In genomic region chr3:52471371-52472238, GRCh38 we compare ENCODE assay signal across 7 cellular contexts. TPM values are rescaled to one million over a fixed set of nuclear protein-coding genes. Genes with fewer than 3 reads are reported as not detected.
DNase-seq lines count a peak whose midpoint lies in the region; ATAC-seq and TF ChIP-seq lines count a peak whose summit lies in the region.

No MANE protein-coding gene starts in this region.

- DNase-seq in OCI-M1 (lab: John Stamatoyannopoulos, UW) (peak; percentile 43), choroid plexus epithelial cell (ENCODE audit: low read depth) (peak; percentile 67), lung microvascular endothelial cell (ENCODE audit: low read depth in 2 of 2) (peak; percentile 78 to 83), type B pancreatic cell (ENCODE audit: extremely low spot score, unreplicated experiment) (no peak)
- DNase-seq in effector CD8-positive, alpha-beta T cell (lab: John Stamatoyannopoulos, UW): no peak

- peaks cover 19% of the 10 kb centered on the region for H3K36me3 Mint-ChIP-seq in type B pancreatic cell

- no peak overlapping the region for H3K27ac Mint-ChIP-seq in type B pancreatic cell

- ATAC-seq in HG03108 (IDR thresholded peaks at IDR 0.05; ENCODE audit: unreplicated experiment): no peak

- H3K9me3 Mint-ChIP-seq in type B pancreatic cell: no peaks in the 10 kb centered on the region

- H3K4me3 ChIP-seq in GM12875 (ENCODE audit: low read depth, low read length) (no peak overlapping the region), choroid plexus epithelial cell (ENCODE audit: low read depth, low read length) (no peak overlapping the region)

- H3K4me1 Mint-ChIP-seq in type B pancreatic cell (ENCODE audit: unreplicated experiment): peaks cover 14% of the 10 kb centered on the region

- TF ChIP-seq CTCF in GM12875 (IDR thresholded peaks at IDR 0.05; ENCODE audit: borderline replicate concordance, insufficient read depth, low read depth, low read length) (peak; percentile 81), choroid plexus epithelial cell (conservative IDR thresholded peaks at IDR 0.05; ENCODE audit: low read depth, low read length) (peak; percentile 80), type B pancreatic cell (conservative IDR thresholded peaks at IDR 0.05) (peak; percentile 76)

- H3K4me3 Mint-ChIP-seq in type B pancreatic cell: no peak overlapping the region

- H3K27me3 Mint-ChIP-seq in type B pancreatic cell: no peaks in the 10 kb centered on the region

RNA-seq across cellular contexts. Expression of gene NISCH, which starts 16.2 kb away (rescaled TPM):
- total RNA-seq in lung microvascular endothelial cell (26.2 and 38.1 TPM in 2 replicates), type B pancreatic cell (ENCODE audit: low replicate concordance) (105 and 149 TPM in 2 replicates)

RNA-seq across cellular contexts. Expression of gene TNNC1, which starts 17.8 kb away (rescaled TPM):
- total RNA-seq in lung microvascular endothelial cell (0.22 TPM in 1 of 2 replicates, not detected in the other), type B pancreatic cell (ENCODE audit: low replicate concordance) (6.6 and 16.6 TPM in 2 replicates)

RNA-seq across cellular contexts. Expression of gene STAB1, which starts 23.5 kb away (rescaled TPM):
- total RNA-seq in lung microvascular endothelial cell: 136 and 224 TPM in 2 replicates
- total RNA-seq in type B pancreatic cell (ENCODE audit: low replicate concordance): 0.12 TPM in 1 of 2 replicates, not detected in the other

RNA-seq across cellular contexts. Expression of gene SEMA3G, which starts 26.7 kb away (rescaled TPM):
- total RNA-seq in lung microvascular endothelial cell: 12.9 and 30.5 TPM in 2 replicates
- total RNA-seq in type B pancreatic cell (ENCODE audit: low replicate concordance): 0.45 and 0.77 TPM in 2 replicates

Comparison
In these comparisons a context has a peak if more than half of its experiments do, and no peak if none do; other contexts are left out.
1. DNase-seq: peak in OCI-M1 (single experiment), choroid plexus epithelial cell (single experiment) and lung microvascular endothelial cell (2 of 2); none in type B pancreatic cell (single experiment) and effector CD8-positive, alpha-beta T cell (single experiment).
2. RNA of gene STAB1, which starts 23.5 kb away (total RNA-seq): 136 to 224 TPM in lung microvascular endothelial cell; 0.12 TPM in type B pancreatic cell; every median in the first group is over 100 times any median in the second.
3. Peak in every context shown above with its lines, with median percentiles within 50 percentile points of each other: CTCF ChIP-seq.